19 cellular contexts compared by ENCODE assay signal in the genomic region with DNA sequence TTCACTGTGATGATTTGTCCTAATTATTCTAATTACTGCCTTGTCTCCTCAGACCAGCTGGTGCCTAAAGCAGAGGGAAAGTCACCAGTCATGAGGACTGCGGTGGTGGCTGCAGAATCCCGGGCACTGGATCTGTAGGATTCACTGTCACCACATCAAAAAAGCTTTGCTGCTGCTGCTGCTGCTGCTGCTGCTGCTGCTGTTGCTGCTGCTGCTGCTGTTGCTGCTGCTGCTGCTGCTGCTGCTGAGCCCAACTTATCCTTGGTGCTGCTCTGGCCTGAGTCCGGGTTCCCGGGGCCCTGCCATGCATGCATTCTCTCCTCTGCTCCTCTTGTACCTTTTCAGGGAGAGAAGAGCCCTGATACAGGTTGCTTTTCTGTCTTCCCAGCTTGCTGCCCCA.
"Had no signal": no experiment of that assay in that cellular context is flagged by ENCODE, and none has a peak within 500 bp of the region (broad histone marks: within the 10 kb centered on the region; RNA-seq: fewer than 3 reads in every experiment).

No MANE protein-coding gene starts in this region.

- H3K9me3 ChIP-seq: esophagus squamous epithelium, left ventricle myocardium inferior, lower lobe of right lung, psoas muscle, sigmoid colon had no signal

- H3K4me1 ChIP-seq: esophagus squamous epithelium, left ventricle myocardium inferior, lower lobe of right lung, parathyroid adenoma, psoas muscle, sigmoid colon had no signal

- H3K36me3 Mint-ChIP-seq: immature natural killer cell; memory B cell; mesothelial cell of epicardium; natural killer cell treated with Interleukin-12 subunit alpha and Interleukin-12 subunit beta and Interleukin-15 and Interleukin-18, amount 100 ng/mL, for 72 hours had no signal

- H3K4me3 Mint-ChIP-seq: dendritic cell treated with granulocyte-macrophage colony-stimulating factor and Interleukin-4, amounts not matched to agents 40 ng/mL and 50 ng/mL, for 4 days; effector memory CD8-positive, alpha-beta T cell; immature natural killer cell; memory B cell; mesothelial cell of epicardium; natural killer cell treated with Interleukin-12 subunit alpha and Interleukin-12 subunit beta and Interleukin-15 and Interleukin-18, amount 100 ng/mL, for 72 hours had no signal

- DNase-seq: effector memory CD8-positive, alpha-beta T cell; esophagus squamous epithelium; foreskin fibroblast; immature natural killer cell; kidney; left cardiac atrium; left ventricle myocardium inferior; lower lobe of right lung; psoas muscle; sigmoid colon; stimulated activated CD4-positive, alpha-beta T cell treated with anti-CD3 and anti-CD28 coated beads, Interleukin-2, amount 100 ng/mL, for 24 hours; stimulated activated naive CD4-positive, alpha-beta T cell treated with Interleukin-2 at 50 U/mL for 16 hours; trophoblast cell had no signal

- H3K27me3 Mint-ChIP-seq: effector memory CD8-positive, alpha-beta T cell; memory B cell had no signal

- H3K9ac ChIP-seq: parathyroid adenoma had no signal

- H3K9me3 Mint-ChIP-seq: dendritic cell treated with granulocyte-macrophage colony-stimulating factor and Interleukin-4, amounts not matched to agents 40 ng/mL and 50 ng/mL, for 4 days; mesothelial cell of epicardium had no signal

- H3K79me2 ChIP-seq: parathyroid adenoma had no signal

- H3K4me3 ChIP-seq: esophagus squamous epithelium, left ventricle myocardium inferior, lower lobe of right lung, psoas muscle, sigmoid colon, skin epidermis had no signal

- H3K4me1 Mint-ChIP-seq: immature natural killer cell, memory B cell had no signal

- H3K27me3 ChIP-seq: sigmoid colon had no signal

- H2AFZ ChIP-seq: parathyroid adenoma had no signal

- H3K36me3 ChIP-seq: esophagus squamous epithelium, left ventricle myocardium inferior, lower lobe of right lung, sigmoid colon had no signal

- H3K27ac Mint-ChIP-seq: dendritic cell treated with granulocyte-macrophage colony-stimulating factor and Interleukin-4, amounts not matched to agents 40 ng/mL and 50 ng/mL, for 4 days; effector memory CD8-positive, alpha-beta T cell; immature natural killer cell; memory B cell; mesothelial cell of epicardium; natural killer cell treated with Interleukin-12 subunit alpha and Interleukin-12 subunit beta and Interleukin-15 and Interleukin-18, amount 100 ng/mL, for 72 hours had no signal

- H3K27ac ChIP-seq: esophagus squamous epithelium, left ventricle myocardium inferior, lower lobe of right lung, parathyroid adenoma, psoas muscle, sigmoid colon, skin epidermis had no signal
